ENCODE assay signal across 1 cellular context in genomic region chr2:149525323-149525722, GRCh38.
TF ChIP-seq lines count a peak whose summit lies in the region.

No MANE protein-coding gene starts in this region.

TF ChIP-seq in GM23338, 12 proteins besides CTCF, POLR2A, EP300 and RAD21 (continued from another document):
- TF ChIP-seq, protein P1, sequence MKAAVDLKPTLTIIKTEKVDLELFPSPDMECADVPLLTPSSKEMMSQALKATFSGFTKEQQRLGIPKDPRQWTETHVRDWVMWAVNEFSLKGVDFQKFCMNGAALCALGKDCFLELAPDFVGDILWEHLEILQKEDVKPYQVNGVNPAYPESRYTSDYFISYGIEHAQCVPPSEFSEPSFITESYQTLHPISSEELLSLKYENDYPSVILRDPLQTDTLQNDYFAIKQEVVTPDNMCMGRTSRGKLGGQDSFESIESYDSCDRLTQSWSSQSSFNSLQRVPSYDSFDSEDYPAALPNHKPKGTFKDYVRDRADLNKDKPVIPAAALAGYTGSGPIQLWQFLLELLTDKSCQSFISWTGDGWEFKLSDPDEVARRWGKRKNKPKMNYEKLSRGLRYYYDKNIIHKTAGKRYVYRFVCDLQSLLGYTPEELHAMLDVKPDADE (IDR thresholded peaks at IDR 0.05) = no peak
- no peak for TF ChIP-seq EZH2phosphoT487 (IDR thresholded peaks at IDR 0.05; ENCODE audit: unreplicated experiment)
- TF ChIP-seq ZNF114 (CRISPR knock-in tag; IDR thresholded peaks at IDR 0.05) = no peak
- TF ChIP-seq STAT1 (IDR thresholded peaks at IDR 0.05; ENCODE audit: unreplicated experiment) = no peak
- TF ChIP-seq EZH2 (IDR thresholded peaks at IDR 0.05; ENCODE audit: low read depth, unreplicated experiment) = no peak
- no peak for TF ChIP-seq JUNB (IDR thresholded peaks at IDR 0.05; ENCODE audit: unreplicated experiment)
- TF ChIP-seq CREB1 (CRISPR knock-in tag; IDR thresholded peaks at IDR 0.05; ENCODE audit: low read depth) = no peak
- TF ChIP-seq REST (IDR thresholded peaks at IDR 0.05; ENCODE audit: unreplicated experiment) = no peak
